ENCODE assay signal across 14 cellular contexts in genomic region chr10:13630231-13630630, GRCh38. TPM values are rescaled to one million over a fixed set of nuclear protein-coding genes. Genes with fewer than 3 reads are reported as not detected.
DNase-seq lines count a peak whose midpoint lies in the region; ATAC-seq and TF ChIP-seq lines count a peak whose summit lies in the region.
"Had no signal": no experiment of that assay in that cellular context is flagged by ENCODE, and none has a peak within 500 bp of the region (broad histone marks: within the 10 kb centered on the region; RNA-seq: fewer than 3 reads in every experiment).

No MANE protein-coding gene starts in this region.

- TF ChIP-seq CTCF in PC-9 (conservative IDR thresholded peaks at IDR 0.05) (no peak), epithelial cell of esophagus (IDR thresholded peaks at IDR 0.05; ENCODE audit: insufficient read depth, low read depth, low read length, missing control alignments) (no peak), mesothelial cell of epicardium (IDR thresholded peaks at IDR 0.05; ENCODE audit: unreplicated experiment) (no peak), thyroid gland (IDR thresholded peaks at IDR 0.05) (no peak), neural progenitor cell (IDR thresholded peaks at IDR 0.05) (no peak)

- H3K4me1 ChIP-seq in PC-9 (replicated peaks; ENCODE audit: insufficient read depth) (peaks cover 22% of the 10 kb centered on the region), thyroid gland (peaks cover 18 to 23% of the 10 kb centered on the region in 2 donors), neural progenitor cell (peaks cover 29% of the 10 kb centered on the region)

- H3K36me3 ChIP-seq in PC-9 (ENCODE audit: low read depth) (no peaks in the 10 kb centered on the region), thyroid gland (peaks cover 0 to 4% of the 10 kb centered on the region in 2 donors), neural progenitor cell (no peaks in the 10 kb centered on the region)

- H3K27ac Mint-ChIP-seq in mesothelial cell of epicardium = peak overlapping the region; percentile 57
- no peak overlapping the region for H3K27ac Mint-ChIP-seq in neural progenitor cell
- H3K27ac Mint-ChIP-seq: B cell; CD8-positive, alpha-beta T cell; H9 had no signal

- no peaks in the 10 kb centered on the region for H3K9me3 Mint-ChIP-seq in mesothelial cell of epicardium
- H3K9me3 Mint-ChIP-seq in activated T-cell treated with anti-CD3 and anti-CD28 coated beads, Interleukin-2, amount 50 U/mL, for 4 hours = no peaks in the 10 kb centered on the region
- no peaks in the 10 kb centered on the region for H3K9me3 Mint-ChIP-seq in neural progenitor cell
- H3K9me3 Mint-ChIP-seq: CD8-positive, alpha-beta T cell; H9 had no signal

- H3K27me3 Mint-ChIP-seq in mesothelial cell of epicardium (ENCODE audit: low read depth) (no peaks in the 10 kb centered on the region), neural progenitor cell (ENCODE audit: insufficient read depth, low read depth) (no peaks in the 10 kb centered on the region)
- no peaks in the 10 kb centered on the region for H3K27me3 Mint-ChIP-seq in activated T-cell treated with anti-CD3 and anti-CD28 coated beads, Interleukin-2, amount 50 U/mL, for 4 hours (ENCODE audit: low read depth)
- H3K27me3 Mint-ChIP-seq: B cell had no signal

- POLR2A ChIA-PET in PC-9 (lab: Charles Lee; ENCODE audit: unreplicated experiment) = no interaction called here

- DNase-seq in PC-9 = peak in 1 of 2 experiments; percentile 42
- peak; percentile 47 for DNase-seq in epithelial cell of esophagus (ENCODE audit: low read depth)
- no peak for DNase-seq in mesothelial cell of epicardium (ENCODE audit: low spot score in 2 of 2, unreplicated experiment in 2 of 2)
- no peak for DNase-seq in thyroid gland
- DNase-seq in activated T-cell treated with anti-CD3 and anti-CD28 coated beads, Interleukin-2, amount 50 U/mL, for 4 hours = no peak
- DNase-seq in neural progenitor cell (ENCODE audit: low spot score) = no peak
- DNase-seq: Calu3; CD8-positive, alpha-beta T cell; DMS79 treated with DMSO at 0.1 percent for 48 hours; GF-D8; H9 had no signal

- no peaks in the 10 kb centered on the region for H3K9me2 ChIP-seq in PC-9 (ENCODE audit: insufficient read depth)

- H3K27me3 ChIP-seq in PC-9 (ENCODE audit: insufficient read depth, low read depth) (no peaks in the 10 kb centered on the region), thyroid gland (no peaks in the 10 kb centered on the region), neural progenitor cell (no peaks in the 10 kb centered on the region)
- H3K27me3 ChIP-seq: BLaER1 treated with 17β-estradiol and CSF1 and Interleukin-3, amounts not matched to agents 10 nM and 100 nM had no signal

- H3K9me3 ChIP-seq in PC-9 (ENCODE audit: insufficient read depth, low read depth) (no peaks in the 10 kb centered on the region), thyroid gland (no peaks in the 10 kb centered on the region), neural progenitor cell (ENCODE audit: low read depth) (no peaks in the 10 kb centered on the region)
- H3K9me3 ChIP-seq: BLaER1 treated with 17β-estradiol and CSF1 and Interleukin-3, amounts not matched to agents 10 nM and 100 nM had no signal

- intact Hi-C loops in PC-9 (cut with micrococcal nuclease; ENCODE audit: unreplicated experiment) (no loop called here), thyroid gland (cut with DNase I) (no loop called here)

- H3K4me1 Mint-ChIP-seq in mesothelial cell of epicardium = peaks cover 10% of the 10 kb centered on the region
- H3K4me1 Mint-ChIP-seq in activated T-cell treated with anti-CD3 and anti-CD28 coated beads, Interleukin-2, amount 50 U/mL, for 4 hours (ENCODE audit: low read depth) = no peaks in the 10 kb centered on the region
- H3K4me1 Mint-ChIP-seq in neural progenitor cell = peaks cover 30% of the 10 kb centered on the region

- H2AFZ ChIP-seq in PC-9 (no peak overlapping the region), neural progenitor cell (replicated peaks) (no peak overlapping the region)

- peaks cover 18% of the 10 kb centered on the region for H3K36me3 Mint-ChIP-seq in mesothelial cell of epicardium
- H3K36me3 Mint-ChIP-seq in activated T-cell treated with anti-CD3 and anti-CD28 coated beads, Interleukin-2, amount 50 U/mL, for 4 hours (ENCODE audit: insufficient read depth) = peaks cover 47% of the 10 kb centered on the region
- H3K36me3 Mint-ChIP-seq in neural progenitor cell = peaks cover 5% of the 10 kb centered on the region

- H3K79me2 ChIP-seq in PC-9 (ENCODE audit: low read depth) (no peaks in the 10 kb centered on the region), neural progenitor cell (ENCODE audit: low read depth) (no peaks in the 10 kb centered on the region)

- H3K4me2 ChIP-seq in PC-9 = no peak overlapping the region
- no peak overlapping the region for H3K4me2 ChIP-seq in neural progenitor cell

- H3K9ac ChIP-seq in neural progenitor cell = no peak overlapping the region
- H3K9ac ChIP-seq: BLaER1 treated with 17β-estradiol and CSF1 and Interleukin-3, amounts not matched to agents 10 nM and 100 nM had no signal

- no peak for ATAC-seq in activated T-cell treated with anti-CD3 and anti-CD28 coated beads, Interleukin-2, amount 50 U/mL, for 4 hours
- no peak for ATAC-seq in HG03354 (IDR thresholded peaks at IDR 0.05; ENCODE audit: poor library complexity, severe bottlenecking, unreplicated experiment)
- ATAC-seq: CD8-positive, alpha-beta T cell had no signal

- H3K4me3 ChIP-seq in PC-9 (no peak overlapping the region), epithelial cell of esophagus (ENCODE audit: low read length) (no peak overlapping the region), thyroid gland (replicated peaks in 1 of 3) (no peak overlapping the region), neural progenitor cell (no peak overlapping the region)
- H3K4me3 ChIP-seq: BLaER1 treated with 17β-estradiol and CSF1 and Interleukin-3, amounts not matched to agents 10 nM and 100 nM had no signal

- CTCF ChIA-PET in PC-9 (lab: Charles Lee) = no interaction called here

- no TSS peak for BruUV-seq in PC-9 (replicated peaks; lab: Mats Ljungman, UMichigan)

- TF ChIP-seq POLR2A in thyroid gland (IDR thresholded peaks at IDR 0.05) = no peak

- H4K20me1 ChIP-seq in PC-9 (ENCODE audit: insufficient read depth) (no peaks in the 10 kb centered on the region), neural progenitor cell (ENCODE audit: low read depth) (no peaks in the 10 kb centered on the region)

- H3K27ac ChIP-seq in PC-9 (0 out of 2 replicates have a peak overlapping the region, but pooled peaks have one; percentile 16), thyroid gland (peak overlapping the region in 2 of 3 donors; percentile 34 to 52), neural progenitor cell (no peak overlapping the region)
- H3K27ac ChIP-seq: BLaER1 treated with 17β-estradiol and CSF1 and Interleukin-3, amounts not matched to agents 10 nM and 100 nM had no signal

- H3F3A ChIP-seq in PC-9 (ENCODE audit: insufficient read depth, low read depth) = no peaks in the 10 kb centered on the region
- no peaks in the 10 kb centered on the region for H3F3A ChIP-seq in neural progenitor cell (ENCODE audit: low read depth)

- H3K4me3 Mint-ChIP-seq in mesothelial cell of epicardium (no peak overlapping the region), neural progenitor cell (no peak overlapping the region)
- no peak overlapping the region for H3K4me3 Mint-ChIP-seq in activated T-cell treated with anti-CD3 and anti-CD28 coated beads, Interleukin-2, amount 50 U/mL, for 4 hours
- H3K4me3 Mint-ChIP-seq: B cell; CD8-positive, alpha-beta T cell; H9 had no signal

RNA-seq across cellular contexts. Expression of gene PRPF18, which starts 43.5 kb away (rescaled TPM):
- total RNA-seq in PC-9 (2021) = 18.9 and 19.1 TPM in 2 replicates
- total RNA-seq in mesothelial cell of epicardium = 18.9 to 19.8 TPM (median 19.0 TPM) in 3 replicates
- total RNA-seq in thyroid gland = 10 to 100 TPM; 38.1 to 58.8 (median 48.5) TPM
- 10 to 100 TPM; 24.5 to 26.9 (median 24.5) TPM for total RNA-seq in activated T-cell treated with anti-CD3 and anti-CD28 coated beads, Interleukin-2, amount 50 U/mL, for 4 hours
- total RNA-seq in neural progenitor cell (ENCODE audit: low replicate concordance) = 22.2 and 30.8 TPM in 2 replicates
